Comparison of ENCODE assay signal across 11 cellular contexts in the genomic region with DNA sequence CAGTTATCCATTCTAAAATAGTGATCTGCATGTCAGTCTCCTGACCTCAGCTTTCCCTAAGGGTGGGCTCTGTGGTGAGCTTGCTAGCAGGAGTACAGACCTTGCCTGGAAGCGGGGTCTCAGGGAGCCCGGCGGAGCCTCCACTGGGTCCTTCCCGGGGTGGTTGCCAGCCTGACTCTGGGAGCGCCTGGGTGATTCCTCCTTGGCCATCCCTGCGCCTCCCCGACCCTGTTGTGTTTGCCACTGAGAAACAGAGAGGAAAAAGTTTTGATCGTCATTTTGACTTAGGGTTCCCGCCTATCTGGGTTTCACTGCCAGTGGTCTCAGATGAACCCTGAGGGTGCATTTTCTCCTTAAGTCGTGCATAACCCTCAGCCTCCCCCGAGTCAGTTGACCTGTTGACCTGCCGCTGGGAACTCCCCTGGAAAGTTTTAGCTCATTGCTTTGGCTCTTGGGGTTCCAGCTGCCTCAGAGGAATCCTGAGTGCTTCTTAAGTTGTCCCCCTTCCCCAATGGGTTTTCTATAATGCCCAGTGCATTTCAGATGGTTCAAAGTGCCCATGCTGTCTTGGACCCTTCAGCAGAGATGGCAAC.
DNase-seq lines count a peak whose midpoint lies in the region; ATAC-seq, FAIRE-seq and TF ChIP-seq lines count a peak whose summit lies in the region.
"Had no signal": no experiment of that assay in that cellular context is flagged by ENCODE, and none has a peak within 500 bp of the region (broad histone marks: within the 10 kb centered on the region; RNA-seq: fewer than 3 reads in every experiment).

No MANE protein-coding gene starts in this region.

- peak overlapping the region in 3 of 4 donors; percentile 30 to 39 (median 39) for H3K27ac ChIP-seq in Peyer's patch
- H3K27ac ChIP-seq in keratinocyte (ENCODE audit: control insufficient read depth, insufficient read depth, low read length) = peak overlapping the region; percentile 3
- H3K27ac ChIP-seq in substantia nigra (ENCODE audit: low read depth, low read length, poor library complexity, severe bottlenecking) = no peak overlapping the region
- H3K27ac ChIP-seq: KMS-11 had no signal

- peaks cover 0 to 24% (median 0%) of the 10 kb centered on the region in 3 donors for H3K36me3 ChIP-seq in Peyer's patch
- H3K36me3 ChIP-seq in keratinocyte (ENCODE audit: control insufficient read depth in 2 of 2, extremely low read depth in 1 of 2, insufficient read depth in 2 of 2, low read length in 2 of 2) = peaks cover 5 to 13% of the 10 kb centered on the region in 2 experiments

- DNase-seq in EL (peak; percentile 10), Peyer's patch (no peak), keratinocyte (ENCODE audit: low read depth, low spot score) (no peak), NCI-H345 treated with DMSO at 0.1 percent for 48 hours (lab: John Stamatoyannopoulos, UW; ENCODE audit: unreplicated experiment) (no peak), NAMALWA (ENCODE audit: low spot score) (no peak), substantia nigra (lab: John Stamatoyannopoulos, UW) (no peak), NCI-H345 (lab: John Stamatoyannopoulos, UW) (no peak)
- DNase-seq: activated gamma-delta T cell, DND-41 had no signal

- H3K4me3 ChIP-seq in Peyer's patch (no peak overlapping the region), keratinocyte (ENCODE audit: control insufficient read depth in 2 of 3, extremely low read depth in 1 of 3, insufficient read depth in 2 of 3, low read depth in 1 of 3, low read length in 3 of 3) (no peak overlapping the region)

- no peak for FAIRE-seq in keratinocyte (lab: Jason Lieb, UNC)

- no peaks in the 10 kb centered on the region for H3K79me2 ChIP-seq in keratinocyte (ENCODE audit: control insufficient read depth, insufficient read depth, low read length)

- TF ChIP-seq CTCF in Peyer's patch (IDR thresholded peaks at IDR 0.05) (no peak), keratinocyte (optimal IDR thresholded peaks at IDR 0.05 in 1 of 3, IDR thresholded peaks at IDR 0.05 in 1 of 3, conservative IDR thresholded peaks at IDR 0.05 in 1 of 3; ENCODE audit: extremely low read depth in 1 of 3, insufficient read depth in 2 of 3, low read length in 3 of 3) (no peak)

- peak; percentile 28 for ATAC-seq in GM21737 (IDR thresholded peaks at IDR 0.05; ENCODE audit: unreplicated experiment)

- H3K4me1 ChIP-seq in Peyer's patch (peaks cover 0 to 8% (median 0%) of the 10 kb centered on the region in 4 donors), keratinocyte (ENCODE audit: control insufficient read depth, extremely low read depth, insufficient read depth, low read length) (peaks cover 61% of the 10 kb centered on the region)

- peaks cover 2% of the 10 kb centered on the region for H3K9me1 ChIP-seq in keratinocyte (ENCODE audit: control insufficient read depth, extremely low read depth, insufficient read depth, low read length)

- H3K27me3 ChIP-seq in Peyer's patch (no peaks in the 10 kb centered on the region), keratinocyte (ENCODE audit: control insufficient read depth, extremely low read depth, insufficient read depth, low read length) (no peaks in the 10 kb centered on the region)

- dilution Hi-C loops in keratinocyte (cut with MboI; ENCODE audit: extremely low pct_ligation_motif_present, low sequenced_read_pairs) = no loop called here

- no peaks in the 10 kb centered on the region for H4K20me1 ChIP-seq in keratinocyte (ENCODE audit: control insufficient read depth, extremely low read depth, insufficient read depth, low read length)

- H3K9me3 ChIP-seq in Peyer's patch (no peaks in the 10 kb centered on the region), keratinocyte (ENCODE audit: control insufficient read depth, low read depth, low read length) (no peaks in the 10 kb centered on the region)

- TF ChIP-seq POLR2A in Peyer's patch (IDR thresholded peaks at IDR 0.05) = no peak

- H2AFZ ChIP-seq in keratinocyte (ENCODE audit: control insufficient read depth, low read length) = no peak overlapping the region

- no peak overlapping the region for H3K9ac ChIP-seq in keratinocyte (ENCODE audit: control insufficient read depth, extremely low read depth, insufficient read depth, low read length)
- H3K9ac ChIP-seq: KMS-11 had no signal

- H3K4me2 ChIP-seq in keratinocyte (ENCODE audit: control insufficient read depth, extremely low read depth, insufficient read depth, low read depth, low read length) = peak overlapping the region; percentile 58
- H3K4me2 ChIP-seq: KMS-11 had no signal
